21 cellular contexts compared by ENCODE assay signal in the genomic region with DNA sequence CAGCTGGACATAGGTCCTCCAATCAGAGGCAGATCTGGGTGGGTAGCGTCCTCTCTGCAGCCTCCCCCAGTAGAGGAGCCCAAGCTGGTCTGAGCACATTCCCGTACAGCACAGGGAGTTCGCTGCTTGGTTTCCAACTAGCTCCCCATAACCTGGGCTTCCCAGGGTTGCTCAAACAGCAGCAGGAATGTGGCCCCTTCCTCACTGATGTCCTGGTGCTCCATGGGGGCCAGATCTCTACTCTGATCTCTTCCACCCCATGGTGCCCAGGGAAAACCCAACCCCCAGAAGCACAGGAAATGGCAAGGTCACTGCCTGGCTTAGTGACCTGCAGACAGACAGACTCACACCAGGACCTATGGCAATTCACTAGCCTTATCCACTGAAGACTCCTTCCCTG.
"Had no signal": no experiment of that assay in that cellular context is flagged by ENCODE, and none has a peak within 500 bp of the region (broad histone marks: within the 10 kb centered on the region; RNA-seq: fewer than 3 reads in every experiment).

No MANE protein-coding gene starts in this region.

- DNase-seq: Karpas-422, KG1, MG63, NCI-H1092, NCI-H1105 treated with DMSO at 0.1 percent for 48 hours, NCI-H1417 treated with DMSO at 0.1 percent for 48 hours, NCI-H146, NCI-H1694 treated with DMSO at 0.1 percent for 48 hours, NCI-H1930, NCI-H2081, NCI-H2107, NCI-H2227 treated with DMSO at 0.1 percent for 48 hours, NCI-H524, NCI-H69, NCI-H774, SHP77, SK-N-SH, SW 1271 had no signal

- H3K9me3 ChIP-seq: MG63, SK-N-SH had no signal

- H3K27ac ChIP-seq: HL-60, RWPE1 had no signal

- H3K27me3 ChIP-seq: MG63 had no signal

- H3K36me3 ChIP-seq: MG63 had no signal

- FAIRE-seq: HTR-8/SVneo had no signal

- H3K9ac ChIP-seq: SK-N-SH had no signal

- H3K4me3 ChIP-seq: MG63 had no signal

- H3K4me2 ChIP-seq: SK-N-SH had no signal
